12 cellular contexts compared by ENCODE assay signal in genomic region chr6:34362909-34363713, GRCh38. TPM values are rescaled to one million over a fixed set of nuclear protein-coding genes. Genes with fewer than 3 reads are reported as not detected.
DNase-seq lines count a peak whose midpoint lies in the region; ATAC-seq and TF ChIP-seq lines count a peak whose summit lies in the region.
"Had no signal": no experiment of that assay in that cellular context is flagged by ENCODE, and none has a peak within 500 bp of the region (broad histone marks: within the 10 kb centered on the region; RNA-seq: fewer than 3 reads in every experiment).

No MANE protein-coding gene starts in this region.

- no peaks in the 10 kb centered on the region for H3K9me3 ChIP-seq in CD8-positive, alpha-beta T cell (ENCODE audit: low read length)
- H3K9me3 ChIP-seq in iPS-20b (ENCODE audit: insufficient read depth, low read depth, low read length), result no peaks in the 10 kb centered on the region

- H3K27ac ChIP-seq in CD8-positive, alpha-beta T cell (ENCODE audit: low read depth, low read length), result no peak overlapping the region
- H3K27ac ChIP-seq in GM23338 (ENCODE audit: low read depth), result no peak overlapping the region; the same call in 1 of the 2 replicates
- H3K27ac ChIP-seq in iPS-20b (ENCODE audit: low read length), result no peak overlapping the region
- H3K27ac ChIP-seq: C4-2B had no signal

- peak overlapping the region; percentile 33; the same call in 1 of the 2 replicates for H3K9ac ChIP-seq in iPS-20b (ENCODE audit: low read depth, low read length)

- ATAC-seq in CD8-positive, alpha-beta T cell, result no peak
- ATAC-seq in GM23338 (peak; percentile 69), GM19328 (IDR thresholded peaks at IDR 0.05; ENCODE audit: unreplicated experiment) (no peak)
- ATAC-seq: esophagus mucosa had no signal

- no peaks in the 10 kb centered on the region for H3K27me3 ChIP-seq in CD8-positive, alpha-beta T cell (ENCODE audit: insufficient read depth, low read length)
- no peaks in the 10 kb centered on the region for H3K27me3 ChIP-seq in GM23338 (ENCODE audit: insufficient read depth)
- H3K27me3 ChIP-seq in iPS-20b (ENCODE audit: insufficient read depth, low read length), result no peaks in the 10 kb centered on the region

- H3K27ac Mint-ChIP-seq in CD8-positive, alpha-beta T cell, result peak overlapping the region; percentile 1
- H3K27ac Mint-ChIP-seq in GM23338 (peak overlapping the region; percentile 28), Calu3 (ENCODE audit: unreplicated experiment) (no peak overlapping the region)
- H3K27ac Mint-ChIP-seq in T-helper 1 cell treated with Interleukin-12 subunit alpha and Interleukin-12 subunit beta and Interleukin-4 antibody, amounts not matched to agents 30 μg/mL and 1 μg/mL, for 36 hours, result peak overlapping the region; percentile 4

- peaks cover under 1% of the 10 kb centered on the region for H3K36me3 Mint-ChIP-seq in CD8-positive, alpha-beta T cell
- H3K36me3 Mint-ChIP-seq in GM23338 (ENCODE audit: low read depth), result no peaks in the 10 kb centered on the region; the same call in 2 of the 3 replicates
- no peaks in the 10 kb centered on the region for H3K36me3 Mint-ChIP-seq in T-helper 1 cell treated with Interleukin-12 subunit alpha and Interleukin-12 subunit beta and Interleukin-4 antibody, amounts not matched to agents 30 μg/mL and 1 μg/mL, for 36 hours (ENCODE audit: low read depth)
- H3K36me3 Mint-ChIP-seq in Calu3 (ENCODE audit: insufficient read depth, unreplicated experiment), result no peaks in the 10 kb centered on the region

- H3K27me3 Mint-ChIP-seq in CD8-positive, alpha-beta T cell (ENCODE audit: low read depth), result no peaks in the 10 kb centered on the region
- H3K27me3 Mint-ChIP-seq in GM23338 (ENCODE audit: insufficient read depth, low read depth, poor library complexity) (peaks cover 3% of the 10 kb centered on the region), Calu3 (ENCODE audit: unreplicated experiment) (no peaks in the 10 kb centered on the region)
- no peaks in the 10 kb centered on the region for H3K27me3 Mint-ChIP-seq in T-helper 1 cell treated with Interleukin-12 subunit alpha and Interleukin-12 subunit beta and Interleukin-4 antibody, amounts not matched to agents 30 μg/mL and 1 μg/mL, for 36 hours (ENCODE audit: low read depth)

- no peak overlapping the region for H2AFZ ChIP-seq in GM23338

- no peak for DNase-seq in CD8-positive, alpha-beta T cell
- peak; percentile 34 for DNase-seq in GM23338 (ENCODE audit: low spot score)
- DNase-seq in Calu3, result no peak
- no peak for DNase-seq in NCI-H187 treated with DMSO at 0.1 percent for 48 hours (lab: John Stamatoyannopoulos, UW)
- no peak for DNase-seq in stimulated activated naive CD4-positive, alpha-beta T cell (lab: John Stamatoyannopoulos, UW)
- DNase-seq: activated CD4-positive, alpha-beta T cell treated with anti-CD3 and anti-CD28 coated beads for 1 hour; amygdala had no signal

- no peaks in the 10 kb centered on the region for H3K9me3 Mint-ChIP-seq in CD8-positive, alpha-beta T cell
- H3K9me3 Mint-ChIP-seq in GM23338, result no peaks in the 10 kb centered on the region
- H3K9me3 Mint-ChIP-seq in T-helper 1 cell treated with Interleukin-12 subunit alpha and Interleukin-12 subunit beta and Interleukin-4 antibody, amounts not matched to agents 30 μg/mL and 1 μg/mL, for 36 hours, result no peaks in the 10 kb centered on the region
- no peaks in the 10 kb centered on the region for H3K9me3 Mint-ChIP-seq in Calu3 (ENCODE audit: low read depth, unreplicated experiment)

- H3K9me2 ChIP-seq in GM23338 (ENCODE audit: insufficient read depth), result no peaks in the 10 kb centered on the region

- no peaks in the 10 kb centered on the region for H3K36me3 ChIP-seq in CD8-positive, alpha-beta T cell (ENCODE audit: insufficient read depth, low read length)
- H3K36me3 ChIP-seq in GM23338 (ENCODE audit: insufficient read depth) (no peaks in the 10 kb centered on the region), iPS-20b (ENCODE audit: insufficient read depth, low read depth, low read length) (no peaks in the 10 kb centered on the region)

- TF ChIP-seq CTCF in CD8-positive, alpha-beta T cell (IDR thresholded peaks at IDR 0.05), result no peak
- TF ChIP-seq CTCF in GM23338 (conservative IDR thresholded peaks at IDR 0.05; ENCODE audit: low read depth in 2 of 2) (no peak), Calu3 (IDR thresholded peaks at IDR 0.05; ENCODE audit: unreplicated experiment) (no peak)

- H3K4me1 Mint-ChIP-seq in CD8-positive, alpha-beta T cell (ENCODE audit: low read depth), result peaks cover 49% of the 10 kb centered on the region
- H3K4me1 Mint-ChIP-seq in GM23338 (peaks cover 22% of the 10 kb centered on the region), Calu3 (ENCODE audit: low read depth, unreplicated experiment) (peaks cover 40% of the 10 kb centered on the region)
- peaks cover 20% of the 10 kb centered on the region for H3K4me1 Mint-ChIP-seq in T-helper 1 cell treated with Interleukin-12 subunit alpha and Interleukin-12 subunit beta and Interleukin-4 antibody, amounts not matched to agents 30 μg/mL and 1 μg/mL, for 36 hours (ENCODE audit: low read depth)

- POLR2A ChIA-PET in CD8-positive, alpha-beta T cell (lab: Charles Lee), result no interaction called here

- H3K4me2 ChIP-seq in GM23338, result peak overlapping the region; percentile 61; the same call in 1 of the 2 replicates

- no peaks in the 10 kb centered on the region for H3F3A ChIP-seq in GM23338 (replicated peaks; ENCODE audit: low read depth)

- BruUV-seq in Calu3 (replicated peaks; lab: Mats Ljungman, UMichigan), result no TSS peak

- H3K4me3 ChIP-seq in CD8-positive, alpha-beta T cell (ENCODE audit: low read depth, low read length), result no peak overlapping the region
- H3K4me3 ChIP-seq in GM23338, result no peak overlapping the region
- H3K4me3 ChIP-seq in iPS-20b (ENCODE audit: low read length), result no peak overlapping the region

- intact Hi-C loops in CD8-positive, alpha-beta T cell (cut with DNase I, micrococcal nuclease), result no loop called here
- intact Hi-C loops in Calu3 (cut with micrococcal nuclease; ENCODE audit: unreplicated experiment), result no loop called here

- CTCF ChIA-PET in CD8-positive, alpha-beta T cell (lab: Charles Lee), result interaction anchor here (0.6 to 1.1 kb wide), 3 partner anchors 17 to 52 kb away, joined by 3 to 4 read pairs (median 3); no protein-coding TSS in a partner anchor
- CTCF ChIA-PET in Calu3 (lab: Charles Lee), result interaction anchor here (1.5 kb wide), 1 partner anchor 52 kb away, joined by 7 read pairs; no protein-coding TSS in a partner anchor

- H3K4me3 Mint-ChIP-seq in CD8-positive, alpha-beta T cell, result no peak overlapping the region
- H3K4me3 Mint-ChIP-seq in GM23338, result no peak overlapping the region
- no peak overlapping the region for H3K4me3 Mint-ChIP-seq in T-helper 1 cell treated with Interleukin-12 subunit alpha and Interleukin-12 subunit beta and Interleukin-4 antibody, amounts not matched to agents 30 μg/mL and 1 μg/mL, for 36 hours
- no peak overlapping the region for H3K4me3 Mint-ChIP-seq in Calu3 (ENCODE audit: low read depth, unreplicated experiment)

- H4K20me1 ChIP-seq in GM23338 (replicated peaks; ENCODE audit: insufficient read depth), result peaks cover 44% of the 10 kb centered on the region

- H3K79me2 ChIP-seq in GM23338 (replicated peaks; ENCODE audit: insufficient read depth), result peaks cover 98% of the 10 kb centered on the region

- no peaks in the 10 kb centered on the region for H3K4me1 ChIP-seq in CD8-positive, alpha-beta T cell (ENCODE audit: insufficient read depth, low read length)
- H3K4me1 ChIP-seq in GM23338 (ENCODE audit: insufficient read depth) (peaks cover 17% of the 10 kb centered on the region), iPS-20b (ENCODE audit: insufficient read depth, low read length) (peaks cover 6% of the 10 kb centered on the region)

TF ChIP-seq in GM23338, 12 proteins besides CTCF, POLR2A, EP300 and RAD21:
- TF ChIP-seq ZNF114 (CRISPR knock-in tag; IDR thresholded peaks at IDR 0.05) (no peak), EZH2phosphoT487 (IDR thresholded peaks at IDR 0.05; ENCODE audit: unreplicated experiment) (no peak), POLR2AphosphoS5 (IDR thresholded peaks at IDR 0.05; ENCODE audit: low read depth) (no peak)

RNA-seq across cellular contexts. Expression of gene NUDT3, which starts 29.4 kb away (rescaled TPM):
- total RNA-seq in CD8-positive, alpha-beta T cell, result 10 to 100 TPM; 12.5 to 12.9 TPM
- total RNA-seq in GM23338 (2014; rRNA removed; shearing (Covaris generic)), result 31.1 and 32.5 TPM in 2 replicates
- 11.5 and 12.1 TPM in 2 replicates for polyA plus RNA-seq in GM23338 (2016; fragmentation: Nextera tagmentation; extraction: Ambion mirVana)
- total RNA-seq in Calu3 (2022), result 43.9 and 48.4 TPM in 2 replicates
